12 cellular contexts compared by ENCODE assay signal in the genomic region with DNA sequence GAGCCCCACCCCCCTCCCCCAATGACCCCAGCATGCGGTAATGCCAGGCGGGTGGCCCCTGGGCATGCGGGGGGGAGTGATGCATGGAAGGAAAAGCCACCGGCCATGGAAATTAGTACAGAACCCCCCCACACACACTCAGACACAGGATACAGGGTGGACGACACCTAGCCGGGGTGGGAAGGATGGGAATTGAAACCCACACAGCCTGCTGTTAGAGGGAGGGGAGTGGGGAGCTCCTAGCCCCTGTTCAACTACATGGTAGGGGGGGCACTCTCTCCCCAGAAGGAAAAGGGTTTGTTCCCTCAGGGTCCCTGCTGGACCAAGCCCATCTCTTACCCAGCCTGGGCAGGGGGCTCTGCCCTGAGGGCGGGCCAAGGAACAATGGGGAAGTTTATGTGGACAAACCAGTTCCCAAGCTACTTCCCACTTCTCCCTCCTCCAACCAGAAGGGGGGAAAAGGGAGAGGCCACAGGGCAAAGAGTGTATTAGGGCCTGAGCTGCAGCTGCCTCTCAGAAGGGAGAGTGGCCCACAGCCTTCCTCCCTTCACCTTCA. TPM values are rescaled to one million over a fixed set of nuclear protein-coding genes. Genes with fewer than 3 reads are reported as not detected.
DNase-seq lines count a peak whose midpoint lies in the region; ATAC-seq and TF ChIP-seq lines count a peak whose summit lies in the region.
"Had no signal": no experiment of that assay in that cellular context is flagged by ENCODE, and none has a peak within 500 bp of the region (broad histone marks: within the 10 kb centered on the region; RNA-seq: fewer than 3 reads in every experiment).

No MANE protein-coding gene starts in this region.

- no peaks in the 10 kb centered on the region for H3K9me3 Mint-ChIP-seq in nephron
- H3K9me3 Mint-ChIP-seq: activated CD4-positive, alpha-beta T cell treated with anti-CD3 and anti-CD28 coated beads, Interleukin-2, amount 10 ng/mL, durations not matched to agents 24 days and 14 days; natural killer cell treated with Interleukin-12 subunit alpha and Interleukin-12 subunit beta and Interleukin-15 and Interleukin-18, amount 100 ng/mL, for 72 hours had no signal

- no peak for TF ChIP-seq CTCF in nephron (IDR thresholded peaks at IDR 0.05; ENCODE audit: unreplicated experiment in 3 of 3)

- H3K4me1 Mint-ChIP-seq in nephron (peaks cover 33% of the 10 kb centered on the region), T-helper 17 cell (peaks cover 15% of the 10 kb centered on the region)

- H3K4me3 ChIP-seq in BLaER1 treated with 17β-estradiol and CSF1 and Interleukin-3, amounts not matched to agents 10 nM and 100 nM: no peak overlapping the region

- H3K4me1 ChIP-seq in BLaER1 treated with 17β-estradiol and CSF1 and Interleukin-3, amounts not matched to agents 10 nM and 100 nM: peaks cover 20 to 68% (median 32%) of the 10 kb centered on the region in 10 experiments

- H3K27me3 Mint-ChIP-seq in nephron (ENCODE audit: low read depth) (no peaks in the 10 kb centered on the region), T-helper 17 cell (no peaks in the 10 kb centered on the region)
- H3K27me3 Mint-ChIP-seq: activated CD4-positive, alpha-beta T cell treated with anti-CD3 and anti-CD28 coated beads, Interleukin-2, amount 10 ng/mL, durations not matched to agents 24 days and 14 days; natural killer cell treated with Interleukin-12 subunit alpha and Interleukin-12 subunit beta and Interleukin-15 and Interleukin-18, amount 100 ng/mL, for 72 hours had no signal

- no peak overlapping the region for H3K4me3 Mint-ChIP-seq in nephron
- no peak overlapping the region for H3K4me3 Mint-ChIP-seq in T-helper 17 cell
- H3K4me3 Mint-ChIP-seq: activated CD4-positive, alpha-beta T cell treated with anti-CD3 and anti-CD28 coated beads, Interleukin-2, amount 10 ng/mL, durations not matched to agents 24 days and 14 days; natural killer cell treated with Interleukin-12 subunit alpha and Interleukin-12 subunit beta and Interleukin-15 and Interleukin-18, amount 100 ng/mL, for 72 hours had no signal

- H3K9me3 ChIP-seq in BLaER1 treated with 17β-estradiol and CSF1 and Interleukin-3, amounts not matched to agents 10 nM and 100 nM (replicated peaks in 1 of 11): no peaks in the 10 kb centered on the region
- H3K9me3 ChIP-seq in T-helper 17 cell (ENCODE audit: control insufficient read depth, low read length, poor library complexity, severe bottlenecking): no peaks in the 10 kb centered on the region

- peaks cover 76 to 90% (median 80%) of the 10 kb centered on the region in 11 experiments for H3K36me3 ChIP-seq in BLaER1 treated with 17β-estradiol and CSF1 and Interleukin-3, amounts not matched to agents 10 nM and 100 nM

- H3K27me3 ChIP-seq in BLaER1 treated with 17β-estradiol and CSF1 and Interleukin-3, amounts not matched to agents 10 nM and 100 nM: no peaks in the 10 kb centered on the region
- H3K27me3 ChIP-seq: brain microvascular endothelial cell had no signal

- peak overlapping the region in 4 of 11 experiments; percentile 27 to 53 (median 36); a peak in 7 of 22 replicates for H3K27ac ChIP-seq in BLaER1 treated with 17β-estradiol and CSF1 and Interleukin-3, amounts not matched to agents 10 nM and 100 nM
- H3K27ac ChIP-seq: brain microvascular endothelial cell had no signal

- H4K20me1 ChIP-seq in BLaER1 treated with 17β-estradiol and CSF1 and Interleukin-3, amounts not matched to agents 10 nM and 100 nM: peaks cover 0 to 68% (median 34%) of the 10 kb centered on the region in 11 experiments; a peak in 21 of 22 replicates

- ATAC-seq in esophagus mucosa (peak; percentile 39), T-helper 17 cell (no peak), HG03342 (IDR thresholded peaks at IDR 0.05; ENCODE audit: unreplicated experiment) (no peak), GM21619 (IDR thresholded peaks at IDR 0.05; ENCODE audit: unreplicated experiment) (no peak)
- ATAC-seq: natural killer cell treated with Interleukin-12 subunit alpha and Interleukin-12 subunit beta and Interleukin-15 and Interleukin-18, amount 100 ng/mL, for 72 hours had no signal

- H3K36me3 Mint-ChIP-seq in nephron (ENCODE audit: low read depth): peaks cover 44% of the 10 kb centered on the region
- H3K36me3 Mint-ChIP-seq in T-helper 17 cell (ENCODE audit: low read depth): peaks cover 6% of the 10 kb centered on the region

- peak overlapping the region in 8 of 11 experiments; percentile 27 to 72 (median 40); a peak in 13 of 22 replicates for H3K9ac ChIP-seq in BLaER1 treated with 17β-estradiol and CSF1 and Interleukin-3, amounts not matched to agents 10 nM and 100 nM

- H3K27ac Mint-ChIP-seq in nephron (peak overlapping the region; percentile 61 to 93 (median 90)), T-helper 17 cell (no peak overlapping the region)
- H3K27ac Mint-ChIP-seq: activated CD4-positive, alpha-beta T cell treated with anti-CD3 and anti-CD28 coated beads, Interleukin-2, amount 10 ng/mL, durations not matched to agents 24 days and 14 days; natural killer cell treated with Interleukin-12 subunit alpha and Interleukin-12 subunit beta and Interleukin-15 and Interleukin-18, amount 100 ng/mL, for 72 hours had no signal

- H3K4me2 ChIP-seq in BLaER1 treated with 17β-estradiol and CSF1 and Interleukin-3, amounts not matched to agents 10 nM and 100 nM: peak overlapping the region in 3 of 11 experiments; percentile 31 to 78 (median 69); a peak in 6 of 22 replicates

- DNase-seq in MV-4-11 (lab: John Stamatoyannopoulos, UW) (peak; percentile 5), T-helper 17 cell (no peak)
- no peak for DNase-seq in activated CD4-positive, alpha-beta T cell treated with anti-CD3 and anti-CD28 coated beads for 48 hours
- DNase-seq: activated CD4-positive, alpha-beta T cell treated with anti-CD3 and anti-CD28 coated beads, Interleukin-2, amount 10 ng/mL, durations not matched to agents 24 days and 14 days; brain microvascular endothelial cell; Karpas-422 had no signal

RNA-seq across cellular contexts. Expression of a gene that starts 5.2 kb away (rescaled TPM):
- 18.2 TPM for total RNA-seq in esophagus mucosa
- total RNA-seq in T-helper 17 cell: 10 to 100 TPM; 52.2 to 53.1 TPM

RNA-seq across cellular contexts. Expression of a gene that starts 7.7 kb away (rescaled TPM):
- 61.6 TPM for total RNA-seq in esophagus mucosa
- 10 to 100 TPM; 97.1 to 97.5 TPM for total RNA-seq in T-helper 17 cell

RNA-seq across cellular contexts. Expression of a gene that starts 21.5 kb away (rescaled TPM):
- not detected for total RNA-seq in esophagus mucosa
- total RNA-seq in T-helper 17 cell: not detected

RNA-seq across cellular contexts. Expression of a gene that starts 27.5 kb away (rescaled TPM):
- total RNA-seq in esophagus mucosa (60.7 TPM), T-helper 17 cell (100 to 1,000 TPM; 121 to 140 TPM)

RNA-seq across cellular contexts. Expression of a gene that starts 50.3 kb away (rescaled TPM):
- total RNA-seq in esophagus mucosa (6.3 TPM), T-helper 17 cell (1 to 10 TPM; 2.6 to 5.7 TPM)
